ENCODE assay signal across 23 cellular contexts in genomic region chrX:129568349-129568748, GRCh38. TPM values are rescaled to one million over a fixed set of nuclear protein-coding genes. Genes with fewer than 3 reads are reported as not detected.
DNase-seq lines count a peak whose midpoint lies in the region; ATAC-seq, FAIRE-seq and TF ChIP-seq lines count a peak whose summit lies in the region.
"Had no signal": no experiment of that assay in that cellular context is flagged by ENCODE, and none has a peak within 500 bp of the region (broad histone marks: within the 10 kb centered on the region; RNA-seq: fewer than 3 reads in every experiment).

No MANE protein-coding gene starts in this region.

- H3K4me1 ChIP-seq in astrocyte (ENCODE audit: insufficient read depth, low read length) (no peaks in the 10 kb centered on the region), psoas muscle (peaks cover 4% of the 10 kb centered on the region), Peyer's patch (no peaks in the 10 kb centered on the region)
- H3K4me1 ChIP-seq: Caco-2 had no signal

- H3K4me1 Mint-ChIP-seq in astrocyte (ENCODE audit: low read depth, unreplicated experiment) = peaks cover 2% of the 10 kb centered on the region
- H3K4me1 Mint-ChIP-seq in stimulated activated naive B cell treated with anti-CD40 and anti-IgM and Interleukin-4, amounts not matched to agents 10 μg/mL and 1 μg/mL and 100 μg/mL, for 72 hours = peaks cover 4 to 11% of the 10 kb centered on the region in 2 donors

- DNase-seq in GM18507 (ENCODE audit: extremely low spot score, insufficient read length, low read depth) (no peak), astrocyte (ENCODE audit: low read depth) (no peak), psoas muscle (no peak), NCI-H1417 (lab: John Stamatoyannopoulos, UW) (no peak), iPS-NIHi7 (ENCODE audit: extremely low spot score) (no peak), Peyer's patch (no peak)
- no peak for DNase-seq in stimulated activated naive B cell treated with anti-CD40 and anti-IgM and Interleukin-4, amounts not matched to agents 10 μg/mL and 1 μg/mL and 100 μg/mL, for 72 hours
- DNase-seq in NK-92 treated with Interleukin-12 subunit alpha and Interleukin-12 subunit beta, amount 100 ng/mL, for 24 hours (lab: John Stamatoyannopoulos, UW) = no peak
- DNase-seq: 8988T; AML-193; Caco-2; Calu3; CD4-positive, alpha-beta T cell; CD8-positive, alpha-beta T cell; DMS79 treated with DMSO at 0.1 percent for 48 hours; GF-D8 had no signal

- H3K4me3 ChIP-seq in astrocyte (ENCODE audit: insufficient read depth, low read depth, low read length) (no peak overlapping the region), psoas muscle (no peak overlapping the region), Peyer's patch (no peak overlapping the region)
- H3K4me3 ChIP-seq: BLaER1 treated with 17β-estradiol and CSF1 and Interleukin-3, amounts not matched to agents 10 nM and 100 nM had no signal

- H3K9me3 ChIP-seq in astrocyte (ENCODE audit: insufficient read depth, low read depth, low read length) (no peaks in the 10 kb centered on the region), psoas muscle (no peaks in the 10 kb centered on the region), Peyer's patch (no peaks in the 10 kb centered on the region)
- H3K9me3 ChIP-seq: Caco-2 had no signal

- no peak overlapping the region for H3K9ac ChIP-seq in astrocyte (ENCODE audit: low read length)
- H3K9ac ChIP-seq: BLaER1 treated with 17β-estradiol and CSF1 and Interleukin-3, amounts not matched to agents 10 nM and 100 nM had no signal

- no peaks in the 10 kb centered on the region for H3K79me2 ChIP-seq in astrocyte (ENCODE audit: insufficient read depth, low read length)

- H3K36me3 ChIP-seq in astrocyte (ENCODE audit: insufficient read depth, low read length) (peaks cover 16% of the 10 kb centered on the region), psoas muscle (ENCODE audit: insufficient read depth in 1 of 2, low read depth in 1 of 2) (peaks cover 2 to 46% of the 10 kb centered on the region in 2 donors), Peyer's patch (peaks cover 0 to 8% (median 0%) of the 10 kb centered on the region in 3 donors)

- WGBS in psoas muscle, 3 donors = 61 to 89% (median 74%) methylated on average over 3 of the region's 3 CpGs

- no peak overlapping the region for H3K4me3 Mint-ChIP-seq in astrocyte (ENCODE audit: unreplicated experiment)
- H3K4me3 Mint-ChIP-seq in stimulated activated naive B cell treated with anti-CD40 and anti-IgM and Interleukin-4, amounts not matched to agents 10 μg/mL and 1 μg/mL and 100 μg/mL, for 72 hours = no peak overlapping the region
- H3K4me3 Mint-ChIP-seq: B cell; CD4-positive, alpha-beta T cell; CD8-positive, alpha-beta T cell had no signal

- H2AFZ ChIP-seq in astrocyte (ENCODE audit: low read depth, low read length) = no peak overlapping the region

- H3K27me3 Mint-ChIP-seq in astrocyte (ENCODE audit: low read depth, unreplicated experiment) = no peaks in the 10 kb centered on the region
- no peaks in the 10 kb centered on the region for H3K27me3 Mint-ChIP-seq in stimulated activated naive B cell treated with anti-CD40 and anti-IgM and Interleukin-4, amounts not matched to agents 10 μg/mL and 1 μg/mL and 100 μg/mL, for 72 hours
- H3K27me3 Mint-ChIP-seq: B cell; CD4-positive, alpha-beta T cell had no signal

- H4K20me1 ChIP-seq in astrocyte (ENCODE audit: insufficient read depth, low read length) = no peaks in the 10 kb centered on the region

- no peak overlapping the region for H3K27ac Mint-ChIP-seq in astrocyte (ENCODE audit: unreplicated experiment)
- H3K27ac Mint-ChIP-seq in stimulated activated naive B cell treated with anti-CD40 and anti-IgM and Interleukin-4, amounts not matched to agents 10 μg/mL and 1 μg/mL and 100 μg/mL, for 72 hours = peak overlapping the region; percentile 4
- H3K27ac Mint-ChIP-seq: B cell; CD4-positive, alpha-beta T cell; CD8-positive, alpha-beta T cell had no signal

- H3K36me3 Mint-ChIP-seq in astrocyte (ENCODE audit: low read depth, unreplicated experiment) = peaks cover 4% of the 10 kb centered on the region
- H3K36me3 Mint-ChIP-seq in stimulated activated naive B cell treated with anti-CD40 and anti-IgM and Interleukin-4, amounts not matched to agents 10 μg/mL and 1 μg/mL and 100 μg/mL, for 72 hours = peaks cover 14 to 22% of the 10 kb centered on the region in 2 donors

- no peak overlapping the region for H3K4me2 ChIP-seq in astrocyte (ENCODE audit: low read length)
- H3K4me2 ChIP-seq: BLaER1 treated with 17β-estradiol and CSF1 and Interleukin-3, amounts not matched to agents 10 nM and 100 nM had no signal

- TF ChIP-seq POLR2A in Peyer's patch (IDR thresholded peaks at IDR 0.05) = no peak

- H3K27me3 ChIP-seq in astrocyte (ENCODE audit: insufficient read depth, low read length) (no peaks in the 10 kb centered on the region), psoas muscle (ENCODE audit: insufficient read depth in 3 of 3, low read length in 2 of 3) (no peaks in the 10 kb centered on the region), Peyer's patch (no peaks in the 10 kb centered on the region)

- H3K27ac ChIP-seq in astrocyte (ENCODE audit: low read depth, low read length) (no peak overlapping the region), psoas muscle (peak overlapping the region; percentile 16), Peyer's patch (no peak overlapping the region)
- H3K27ac ChIP-seq: BLaER1 treated with 17β-estradiol and CSF1 and Interleukin-3, amounts not matched to agents 10 nM and 100 nM; C4-2B had no signal

- no peaks in the 10 kb centered on the region for H3K9me3 Mint-ChIP-seq in astrocyte (ENCODE audit: unreplicated experiment)
- no peaks in the 10 kb centered on the region for H3K9me3 Mint-ChIP-seq in stimulated activated naive B cell treated with anti-CD40 and anti-IgM and Interleukin-4, amounts not matched to agents 10 μg/mL and 1 μg/mL and 100 μg/mL, for 72 hours
- H3K9me3 Mint-ChIP-seq: CD4-positive, alpha-beta T cell; CD8-positive, alpha-beta T cell had no signal

- TF ChIP-seq CTCF in astrocyte (IDR thresholded peaks at IDR 0.05; ENCODE audit: insufficient read depth, low read depth, low read length) (no peak), psoas muscle (IDR thresholded peaks at IDR 0.05) (no peak), Peyer's patch (IDR thresholded peaks at IDR 0.05) (no peak)

- intact Hi-C loops in psoas muscle (cut with DNase I) = no loop called here

- ATAC-seq in psoas muscle = peak in 3 of 4 donors; percentile 34 to 62 (median 48)
- no peak for ATAC-seq in stimulated activated naive B cell treated with anti-CD40 and anti-IgM and Interleukin-4, amounts not matched to agents 10 μg/mL and 1 μg/mL and 100 μg/mL, for 72 hours (replicated peaks)
- ATAC-seq: CD8-positive, alpha-beta T cell had no signal

- FAIRE-seq in GM18507 (lab: Jason Lieb, UNC) (peak; percentile 75), astrocyte (lab: Jason Lieb, UNC) (peak; percentile 73)
- FAIRE-seq: A204.1, D721Med, G401.6, GM12891 had no signal

RNA-seq across cellular contexts. Expression of gene OCRL, which starts 28.3 kb away (rescaled TPM):
- total RNA-seq in astrocyte = 36.1 and 36.2 TPM in 2 replicates
- 10 to 100 TPM in 3 of 4 donors, 1 to 10 TPM in 1; 9.0 to 14.8 (median 11.3) TPM for total RNA-seq in psoas muscle
- polyA plus RNA-seq in psoas muscle = 10 to 100 TPM in 1 of 3 donors, 1 to 10 TPM in 2; 5.1 to 11.3 (median 5.2) TPM
- 10 to 100 TPM; 19.4 to 33.2 (median 24.5) TPM for total RNA-seq in Peyer's patch

RNA-seq across cellular contexts. Expression of gene SMARCA1, which starts 45.1 kb away (rescaled TPM):
- total RNA-seq in astrocyte (104 and 107 TPM in 2 replicates), psoas muscle (10 to 100 TPM; 14.2 to 29.3 (median 21.5) TPM), Peyer's patch (10 to 100 TPM in 1 of 4 donors, 1 to 10 TPM in 3; 3.9 to 17.3 (median 5.6) TPM)
- 10 to 100 TPM in 1 of 3 donors, 1 to 10 TPM in 2; 8.5 to 13.6 (median 9.3) TPM for polyA plus RNA-seq in psoas muscle

Comparison
In these comparisons a context has a peak if more than half of its experiments do, and no peak if none do; other contexts are left out.
1. ATAC-seq: peak in psoas muscle (3 of 4); none in stimulated activated naive B cell treated with anti-CD40 and anti-IgM and Interleukin-4, amounts not matched to agents 10 μg/mL and 1 μg/mL and 100 μg/mL, for 72 hours (0 of 2).